Comparison of ENCODE assay signal across 8 cellular contexts in the genomic region with DNA sequence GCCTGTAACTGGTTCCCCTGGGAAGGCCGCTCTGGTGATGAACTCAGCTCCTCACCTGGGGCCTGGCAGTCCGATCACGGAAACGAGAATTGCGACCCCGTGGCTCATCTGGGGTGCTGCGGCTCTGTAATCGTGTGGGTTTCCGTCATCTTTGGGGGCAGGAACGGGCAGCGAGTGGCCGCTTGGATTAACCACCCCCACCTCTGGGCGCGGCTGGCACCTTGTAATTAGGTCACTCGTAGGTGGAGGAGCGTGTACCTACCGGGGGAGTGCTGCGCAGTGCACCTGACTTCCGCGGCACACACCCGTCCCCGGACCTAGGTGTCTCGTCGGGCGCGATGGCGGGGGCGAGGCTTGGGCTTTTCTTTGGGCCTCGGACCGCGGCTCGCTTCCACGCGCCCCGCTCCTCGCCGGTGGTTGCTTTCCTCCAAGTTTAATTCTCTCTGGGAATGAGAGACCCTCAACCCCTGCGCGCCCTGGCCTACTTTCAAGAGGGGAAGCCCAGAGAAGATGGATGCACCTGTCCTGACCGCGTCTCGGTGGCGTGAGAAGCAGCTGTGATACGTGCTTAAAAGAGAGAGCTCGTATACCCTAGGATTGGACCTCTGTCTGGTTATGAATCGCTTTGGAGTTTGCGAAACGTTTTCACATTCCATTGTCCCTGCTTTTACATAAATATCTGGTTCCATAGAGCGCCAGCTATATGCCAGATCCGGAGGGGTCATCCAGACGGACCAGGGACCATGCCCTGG. TPM values are rescaled to one million over a fixed set of nuclear protein-coding genes. Genes with fewer than 3 reads are reported as not detected.
DNase-seq lines count a peak whose midpoint lies in the region; ATAC-seq and TF ChIP-seq lines count a peak whose summit lies in the region.

No MANE protein-coding gene starts in this region.

- TF ChIP-seq CTCF in Peyer's patch (IDR thresholded peaks at IDR 0.05) (no peak), lower leg skin (IDR thresholded peaks at IDR 0.05) (no peak), thoracic aorta (IDR thresholded peaks at IDR 0.05) (peak; percentile 12)

- H3K4me3 ChIP-seq in Peyer's patch = peak overlapping the region; percentile 79 to 97 (median 91)
- peak overlapping the region; percentile 36 for H3K4me3 ChIP-seq in lower leg skin (ENCODE audit: low read depth, poor library complexity, severe bottlenecking)
- peak overlapping the region; percentile 99 for H3K4me3 ChIP-seq in thoracic aorta

- H3K36me3 ChIP-seq in Peyer's patch = no peaks in the 10 kb centered on the region
- no peaks in the 10 kb centered on the region for H3K36me3 ChIP-seq in thoracic aorta

- peaks cover 0 to 36% (median 11%) of the 10 kb centered on the region in 4 donors for H3K4me1 ChIP-seq in Peyer's patch
- peaks cover 29 to 44% of the 10 kb centered on the region in 2 donors for H3K4me1 ChIP-seq in thoracic aorta (ENCODE audit: control insufficient read depth in 1 of 2, low read depth in 2 of 2)

- 6 to 11% methylated on average over 18 to 41 of the region's 51 CpGs for WGBS in lower leg skin, 2 donors

- ATAC-seq in GM18511 (IDR thresholded peaks at IDR 0.05; ENCODE audit: unreplicated experiment) (peak; percentile 39), HG02642 (IDR thresholded peaks at IDR 0.05; ENCODE audit: poor library complexity, unreplicated experiment) (peak; percentile 3), thoracic aorta (ENCODE audit: insufficient number of reproducible peaks, low FRiP score, low read depth) (no peak), GM21423 (IDR thresholded peaks at IDR 0.05; ENCODE audit: unreplicated experiment) (no peak)

- DNase-seq in Peyer's patch = peak in 2 of 3 donors; percentile 72 to 93
- peak in 20 of 61 donors; percentile 38 to 96 (median 78) for DNase-seq in caudate nucleus (lab: John Stamatoyannopoulos, UW)
- DNase-seq in lower leg skin (ENCODE audit: low spot score in 2 of 2) = no peak
- no peak for DNase-seq in thoracic aorta (ENCODE audit: low spot score)
- DNase-seq in inferior parietal cortex (ENCODE audit: extremely low spot score) = no peak

- H3K27ac ChIP-seq in Peyer's patch (peak overlapping the region; percentile 98 to 100 (median 99)), caudate nucleus (ENCODE audit: low read depth, low read length) (peak overlapping the region; percentile 97), thoracic aorta (peak overlapping the region; percentile 100)

- TF ChIP-seq POLR2A in Peyer's patch (IDR thresholded peaks at IDR 0.05) (peak; percentile 84 to 86), lower leg skin (IDR thresholded peaks at IDR 0.05) (no peak)

- no peaks in the 10 kb centered on the region for H3K9me3 ChIP-seq in Peyer's patch
- H3K9me3 ChIP-seq in thoracic aorta = no peaks in the 10 kb centered on the region

- intact Hi-C loops in lower leg skin (cut with DNase I; ENCODE audit: low total_unique reads) = no loop called here

- H3K27me3 ChIP-seq in Peyer's patch (no peaks in the 10 kb centered on the region), thoracic aorta (replicated peaks; ENCODE audit: insufficient read depth) (no peaks in the 10 kb centered on the region)

RNA-seq across cellular contexts. Expression of gene PPP2CA, which starts 0.7 kb away (rescaled TPM):
- total RNA-seq in Peyer's patch (100 to 1,000 TPM in 2 of 4 donors, 10 to 100 TPM in 2; 85.0 to 128 (median 104) TPM), lower leg skin (100 to 1,000 TPM; 174 to 293 (median 213) TPM), thoracic aorta (100 to 1,000 TPM in 1 of 2 donors, 10 to 100 TPM in 1; 53.9 to 145 TPM)

RNA-seq across cellular contexts. Expression of gene SKP1, which starts 49.9 kb away (rescaled TPM):
- total RNA-seq in Peyer's patch (100 to 1,000 TPM in 3 of 4 donors, 10 to 100 TPM in 1; 89.4 to 155 (median 129) TPM), lower leg skin (100 to 1,000 TPM; 229 to 275 (median 253) TPM), thoracic aorta (100 to 1,000 TPM; 206 to 236 TPM)

Comparison
In these comparisons a context has a peak if more than half of its experiments do, and no peak if none do; other contexts are left out.
1. ATAC-seq: peak in GM18511 (single experiment) and HG02642 (single experiment); none in thoracic aorta (single experiment) and GM21423 (single experiment).
2. DNase-seq: peak in Peyer's patch (2 of 3); none in lower leg skin (0 of 2), thoracic aorta (single experiment) and inferior parietal cortex (single experiment).
3. H3K4me3 ChIP-seq: peak in every context shown above with its lines; median percentile 99 in thoracic aorta; 91 in Peyer's patch; 36 in lower leg skin.
4. POLR2A ChIP-seq: peak in Peyer's patch (2 of 2); none in lower leg skin (0 of 2).
5. Peak in every context shown above with its lines, with median percentiles within 50 percentile points of each other: H3K27ac ChIP-seq.